ENCODE assay signal across 19 cellular contexts in genomic region chr2:43776317-43776716, GRCh38.
"Had no signal": no experiment of that assay in that cellular context is flagged by ENCODE, and none has a peak within 500 bp of the region (broad histone marks: within the 10 kb centered on the region; RNA-seq: fewer than 3 reads in every experiment).

No MANE protein-coding gene starts in this region.

- H3K27ac Mint-ChIP-seq: dendritic cell treated with granulocyte-macrophage colony-stimulating factor and Interleukin-4, amounts not matched to agents 40 ng/mL and 50 ng/mL, for 4 days; memory B cell; nephron progenitor cell; stimulated activated memory B cell treated with anti-CD40 and anti-IgM and Interleukin-4, amounts not matched to agents 10 μg/mL and 1 μg/mL and 100 μg/mL, for 72 hours; T-helper 17 cell had no signal

- H3K9me3 Mint-ChIP-seq: dendritic cell treated with granulocyte-macrophage colony-stimulating factor and Interleukin-4, amounts not matched to agents 40 ng/mL and 50 ng/mL, for 4 days; memory B cell; nephron progenitor cell; stimulated activated memory B cell treated with anti-CD40 and anti-IgM and Interleukin-4, amounts not matched to agents 10 μg/mL and 1 μg/mL and 100 μg/mL, for 72 hours; type B pancreatic cell had no signal

- ATAC-seq: heart right ventricle; left cardiac atrium; right cardiac atrium; stimulated activated memory B cell treated with anti-CD40 and anti-IgM and Interleukin-4, amounts not matched to agents 10 μg/mL and 1 μg/mL and 100 μg/mL, for 72 hours; T-helper 17 cell had no signal

- H3K4me3 Mint-ChIP-seq: dendritic cell treated with granulocyte-macrophage colony-stimulating factor and Interleukin-4, amounts not matched to agents 40 ng/mL and 50 ng/mL, for 4 days; stimulated activated memory B cell treated with anti-CD40 and anti-IgM and Interleukin-4, amounts not matched to agents 10 μg/mL and 1 μg/mL and 100 μg/mL, for 72 hours; T-helper 17 cell had no signal

- DNase-seq: activated CD4-positive, alpha-beta T cell treated with anti-CD3 and anti-CD28 coated beads, Interleukin-2, amount 50 U/mL, for 4 hours; activated gamma-delta T cell treated with Interleukin-2 at 50 U/mL for 16 hours; aorta; brain microvascular endothelial cell; caudate nucleus; effector CD4-positive, alpha-beta T cell; heart right ventricle; islet precursor cell; left cardiac atrium; nephron progenitor cell; nucleus accumbens; right cardiac atrium; stimulated activated CD4-positive, alpha-beta T cell treated with anti-CD3 and anti-CD28 coated beads, Interleukin-2, amount 100 ng/mL, for 24 hours; SW 1271; T-helper 17 cell had no signal

- H3K27me3 Mint-ChIP-seq: dendritic cell treated with granulocyte-macrophage colony-stimulating factor and Interleukin-4, amounts not matched to agents 40 ng/mL and 50 ng/mL, for 4 days; stimulated activated memory B cell treated with anti-CD40 and anti-IgM and Interleukin-4, amounts not matched to agents 10 μg/mL and 1 μg/mL and 100 μg/mL, for 72 hours; type B pancreatic cell had no signal
